ENCODE assay signal across 15 cellular contexts in genomic region chr11:72740562-72741428, GRCh38. TPM values are rescaled to one million over a fixed set of nuclear protein-coding genes. Genes with fewer than 3 reads are reported as not detected.
A peak's percentile ranks its signal among the peaks of the same experiment; 100 is the strongest.
DNase-seq lines count a peak whose midpoint lies in the region; ATAC-seq, FAIRE-seq and TF ChIP-seq lines count a peak whose summit lies in the region.
"Had no signal": no experiment of that assay in that cellular context is flagged by ENCODE, and none has a peak within 500 bp of the region (broad histone marks: within the 10 kb centered on the region; RNA-seq: fewer than 3 reads in every experiment).

No MANE protein-coding gene starts in this region.

- H3K4me1 ChIP-seq in HUES48 (ENCODE audit: control insufficient read depth, insufficient read depth, low read length) (peaks cover 35% of the 10 kb centered on the region), GM12878 (ENCODE audit: control insufficient read depth, insufficient read depth, low read length) (peaks cover 89% of the 10 kb centered on the region)
- H3K4me1 ChIP-seq: testis had no signal

- H3K27me3 ChIP-seq in HUES48 (ENCODE audit: control insufficient read depth, insufficient read depth, low read length) (no peaks in the 10 kb centered on the region), GM12878 (replicated peaks in 1 of 2; ENCODE audit: control insufficient read depth in 2 of 2, insufficient read depth in 2 of 2, low read length in 1 of 2) (no peaks in the 10 kb centered on the region)
- H3K27me3 ChIP-seq: foreskin keratinocyte, testis had no signal

- no peak for TF ChIP-seq CTCF in CD14-positive monocyte (IDR thresholded peaks at IDR 0.05)
- no peak for TF ChIP-seq CTCF in GM12878 (IDR thresholded peaks at IDR 0.05 in 2 of 3, conservative IDR thresholded peaks at IDR 0.05 in 1 of 3; ENCODE audit: control insufficient read depth in 2 of 3, extremely low read depth in 1 of 3, insufficient read depth in 1 of 3, low read depth in 3 of 3, low read length in 3 of 3)
- no peak for TF ChIP-seq CTCF in natural killer cell (IDR thresholded peaks at IDR 0.05)

- DNase-seq in CD14-positive monocyte (ENCODE audit: low spot score) (no peak), GM12878 (ENCODE audit: low read depth, low spot score) (no peak), natural killer cell (no peak), NCI-H510A (lab: John Stamatoyannopoulos, UW) (no peak), iPS-NIHi7 (ENCODE audit: extremely low spot score) (no peak)
- no peak for DNase-seq in NK-92 treated with Interleukin-12 subunit alpha and Interleukin-12 subunit beta, amount 100 ng/mL, for 24 hours (lab: John Stamatoyannopoulos, UW)
- DNase-seq: cerebellar nuclear complex; foreskin keratinocyte; GOT3; NCI-H1436 treated with DMSO at 0.1 percent for 48 hours; SIG-M5; stimulated activated CD4-positive, alpha-beta T cell treated with anti-CD3 and anti-CD28 coated beads, Interleukin-1b, Interleukin-23, amount 100 ng/mL, for 48 hours had no signal

- H3K4me3 Mint-ChIP-seq in CD14-positive monocyte, result peak overlapping the region; percentile 68 to 87
- H3K4me3 Mint-ChIP-seq in natural killer cell, result peak overlapping the region; percentile 87

- no peak for TF ChIP-seq EP300 in GM12878 (IDR thresholded peaks at IDR 0.05; ENCODE audit: borderline replicate concordance in 1 of 2, control insufficient read depth in 1 of 2, low read depth in 2 of 2, low read length in 2 of 2)

- no peak for ATAC-seq in GM12878
- no peak for ATAC-seq in natural killer cell
- ATAC-seq in GM18505 (IDR thresholded peaks at IDR 0.05; ENCODE audit: unreplicated experiment), result no peak

- H3K79me2 ChIP-seq in GM12878 (ENCODE audit: control insufficient read depth, insufficient read depth, low read length), result peaks cover 88% of the 10 kb centered on the region

- CTCF ChIA-PET in GM12878 (lab: Yijun Ruan, JAX), result interaction anchor here (0.6 to 7.5 kb wide), 11 partner anchors 9 to 642 kb away, joined by 3 to 89 read pairs (median 4); partner anchors contain the start of gene STARD10

- H3K27me3 Mint-ChIP-seq in CD14-positive monocyte (ENCODE audit: low read depth in 3 of 3) (peaks cover 0 to 4% (median 2%) of the 10 kb centered on the region in 3 donors), natural killer cell (ENCODE audit: low read depth in 2 of 2) (no peaks in the 10 kb centered on the region)

- no peaks in the 10 kb centered on the region for H4K20me1 ChIP-seq in GM12878 (ENCODE audit: control insufficient read depth, insufficient read depth)

- H3K4me3 ChIP-seq in HUES48 (ENCODE audit: low read depth, low read length) (no peak overlapping the region), GM12878 (peak overlapping the region; percentile 31; the same call in 1 of the 2 replicates)
- H3K4me3 ChIP-seq: testis had no signal

- H3K9me3 Mint-ChIP-seq in CD14-positive monocyte (peaks cover 0 to 4% (median 0%) of the 10 kb centered on the region in 7 donors), natural killer cell (no peaks in the 10 kb centered on the region)

- BruUV-seq in GM12878 (replicated peaks; lab: Mats Ljungman, UMichigan), result no TSS peak

- no peak overlapping the region for H2AFZ ChIP-seq in GM12878 (ENCODE audit: control insufficient read depth, low read depth, low read length)

- H3K9me3 ChIP-seq in HUES48 (ENCODE audit: control insufficient read depth, insufficient read depth, low read length), result no peaks in the 10 kb centered on the region
- no peaks in the 10 kb centered on the region for H3K9me3 ChIP-seq in GM12878 (replicated peaks; ENCODE audit: control insufficient read depth, insufficient read depth, low read length)
- H3K9me3 ChIP-seq: testis had no signal

- H3K4me1 Mint-ChIP-seq in CD14-positive monocyte (peaks cover 87% of the 10 kb centered on the region), natural killer cell (peaks cover 85 to 89% of the 10 kb centered on the region in 2 donors)

- H3K27ac ChIP-seq in HUES48 (ENCODE audit: low read depth, low read length), result peak overlapping the region; percentile 75
- H3K27ac ChIP-seq in GM12878 (ENCODE audit: control insufficient read depth, insufficient read depth), result peak overlapping the region; percentile 98
- H3K27ac ChIP-seq: foreskin keratinocyte, testis had no signal

- H3K9ac ChIP-seq in HUES48 (ENCODE audit: low read depth, low read length) (peak overlapping the region; percentile 24; the same call in 1 of the 2 replicates), GM12878 (ENCODE audit: control insufficient read depth, insufficient read depth, low read length) (peak overlapping the region; percentile 45)

- POLR2A ChIA-PET in GM12878 (lab: Charles Lee), result interaction anchor here (0.5 to 5.9 kb wide), 10 partner anchors 9 to 75 kb away, joined by 3 to 40 read pairs (median 4); partner anchors contain the start of genes ARAP1 and STARD10

- RAD21 ChIA-PET in GM12878 (lab: Charles Lee; ENCODE audit: unreplicated experiment), result interaction anchor here (0.6 to 8.2 kb wide), 14 partner anchors 9 to 424 kb away, joined by 3 to 55 read pairs (median 4); partner anchors contain the start of genes ARAP1 and STARD10

- H3K36me3 ChIP-seq in HUES48 (ENCODE audit: control insufficient read depth, insufficient read depth, low read length) (no peaks in the 10 kb centered on the region), GM12878 (ENCODE audit: control insufficient read depth in 2 of 2, insufficient read depth in 2 of 2, low read length in 1 of 2) (no peaks in the 10 kb centered on the region)

- no peak for TF ChIP-seq RAD21 in GM12878 (IDR thresholded peaks at IDR 0.05; ENCODE audit: insufficient read depth, low read depth, low read length)

- in situ Hi-C loops in GM12878 (cut with MboI), result no loop called here

- H3K27ac Mint-ChIP-seq in CD14-positive monocyte (peak overlapping the region; percentile 100), natural killer cell (peak overlapping the region; percentile 97 to 100)

- SMC1A ChIA-PET in GM12878 (lab: Charles Lee; ENCODE audit: uncharacterized antibody, unreplicated experiment), result interaction anchor here (0.7 to 5.4 kb wide), 8 partner anchors 9 to 437 kb away, joined by 3 to 41 read pairs (median 8); partner anchors contain the start of genes ATG16L2 and STARD10

- intact Hi-C loops in CD14-positive monocyte (cut with micrococcal nuclease), result no loop called here
- intact Hi-C loops in GM12878 (cut with micrococcal nuclease; ENCODE audit: unreplicated experiment), result loop anchor here (5.0 to 10.0 kb wide), 4 partner anchors 52 to 414 kb away; partner anchors contain the start of genes ATG16L2 and STARD10
- intact Hi-C loops in natural killer cell (cut with micrococcal nuclease), result no loop called here

- H3K36me3 Mint-ChIP-seq in CD14-positive monocyte (peaks cover 24 to 32% of the 10 kb centered on the region in 2 donors), natural killer cell (no peaks in the 10 kb centered on the region)

- peak overlapping the region; percentile 99 for H3K4me2 ChIP-seq in GM12878 (ENCODE audit: control insufficient read depth, insufficient read depth)

- no peak for FAIRE-seq in GM12878 (lab: Jason Lieb, UNC)

- no peak for TF ChIP-seq POLR2A in GM12878 (IDR thresholded peaks at IDR 0.05; ENCODE audit: low read depth, low read length)
- TF ChIP-seq POLR2A in GM18505 (IDR thresholded peaks at IDR 0.05; ENCODE audit: borderline replicate concordance, extremely low read depth, insufficient read depth, insufficient read length), result no peak

- 12% methylated on average over 10 of the region's 10 CpGs for WGBS in GM12878 (ENCODE audit: insufficient coverage, insufficient replicate concordance, low lambda C conversion rate, missing lambda C conversion rate)

TF ChIP-seq in GM12878, 131 proteins besides CTCF, POLR2A, EP300 and RAD21:
- TF ChIP-seq NFXL1 (IDR thresholded peaks at IDR 0.05; ENCODE audit: borderline replicate concordance) (no peak), MYB (IDR thresholded peaks at IDR 0.05; ENCODE audit: borderline replicate concordance, low read depth, low read length) (no peak), RUNX3 (IDR thresholded peaks at IDR 0.05; ENCODE audit: low read length) (no peak)

RNA-seq across cellular contexts. Expression of gene ARAP1, which starts 11.4 kb away (rescaled TPM):
- polyA plus RNA-seq in CD14-positive monocyte, result 10 to 100 TPM; 48.7 to 79.0 TPM
- 218 and 253 TPM in 2 replicates for total RNA-seq in GM12878 (2013; cell fraction: nucleolus; rRNA removed)
- total RNA-seq in GM12878 (2014; rRNA removed), result 48.4 and 54.3 TPM in 2 replicates
- total RNA-seq in GM12878 (2014; rRNA removed; fragmentation: Illumina TruSeq; extraction: Trizol), result 25.1 and 25.7 TPM in 2 replicates
- 91.5 and 102 TPM in 2 replicates for total RNA-seq in GM12878 (2021)
- 43.7 TPM for polyA plus RNA-seq in GM12878 (2011; ENCODE audit: low read depth)
- polyA plus RNA-seq in GM12878 (2011; rRNA removed), result 34.0 and 50.3 TPM in 2 replicates
- polyA plus RNA-seq in GM12878 (2011; cell fraction: cytosol; rRNA removed), result 54.1 and 60.4 TPM in 2 replicates
- polyA plus RNA-seq in GM12878 (2011; cell fraction: nucleus; rRNA removed), result 323 and 349 TPM in 2 replicates
- 88.7 and 93.1 TPM in 2 replicates for polyA plus RNA-seq in GM12878 (2012)
- 14.7 and 29.2 TPM in 2 replicates for polyA plus RNA-seq in GM12878 (2014; fragmentation: Illumina TruSeq; extraction: Trizol)
- under 1 TPM; 0.55 to 0.85 TPM for polyA plus RNA-seq in GM12878 (2014; fragmentation: Nextera tagmentation; extraction: Ambion mirVana)
- 58.8 and 64.9 TPM in 2 replicates for polyA plus RNA-seq in GM12878 (2014; rRNA removed)
- polyA plus RNA-seq in GM12878 (2016; fragmentation: Nextera tagmentation; extraction: Ambion mirVana), result 10 to 100 TPM; 51.8 to 57.9 TPM
- polyA minus RNA-seq in GM12878 (2011; rRNA and poly(A)+ RNA removed), result 63.7 and 91.7 TPM in 2 replicates
- 34.5 and 43.7 TPM in 2 replicates for polyA minus RNA-seq in GM12878 (2011; cell fraction: cytosol; rRNA and poly(A)+ RNA removed)
- polyA minus RNA-seq in GM12878 (2011; cell fraction: nucleus; rRNA and poly(A)+ RNA removed), result 78.3 and 112 TPM in 2 replicates
- 100 to 1,000 TPM; 293 to 327 (median 296) TPM for total RNA-seq in natural killer cell

RNA-seq across cellular contexts. Expression of gene STARD10, which starts 53.1 kb away (rescaled TPM):
- polyA plus RNA-seq in CD14-positive monocyte, result 10 to 100 TPM; 13.6 to 15.4 TPM
- 13.8 and 14.9 TPM in 2 replicates for total RNA-seq in GM12878 (2013; cell fraction: nucleolus; rRNA removed)
- 29.0 and 29.3 TPM in 2 replicates for total RNA-seq in GM12878 (2014; rRNA removed)
- 21.7 and 22.2 TPM in 2 replicates for total RNA-seq in GM12878 (2014; rRNA removed; fragmentation: Illumina TruSeq; extraction: Trizol)
- 24.0 and 29.8 TPM in 2 replicates for total RNA-seq in GM12878 (2021)
- polyA plus RNA-seq in GM12878 (2011; ENCODE audit: low read depth), result 5.4 TPM
- 28.0 and 43.2 TPM in 2 replicates for polyA plus RNA-seq in GM12878 (2011; rRNA removed)
- 50.3 and 60.8 TPM in 2 replicates for polyA plus RNA-seq in GM12878 (2011; cell fraction: cytosol; rRNA removed)
- 34.3 and 35.5 TPM in 2 replicates for polyA plus RNA-seq in GM12878 (2011; cell fraction: nucleus; rRNA removed)
- 18.6 and 21.8 TPM in 2 replicates for polyA plus RNA-seq in GM12878 (2012)
- polyA plus RNA-seq in GM12878 (2014; fragmentation: Illumina TruSeq; extraction: Trizol), result 23.7 and 24.4 TPM in 2 replicates
- under 1 TPM; 0.15 to 0.21 TPM for polyA plus RNA-seq in GM12878 (2014; fragmentation: Nextera tagmentation; extraction: Ambion mirVana)
- 27.8 and 36.3 TPM in 2 replicates for polyA plus RNA-seq in GM12878 (2014; rRNA removed)
- 10 to 100 TPM; 10.3 to 11.4 TPM for polyA plus RNA-seq in GM12878 (2016; fragmentation: Nextera tagmentation; extraction: Ambion mirVana)
- 39.7 and 55.9 TPM in 2 replicates for polyA minus RNA-seq in GM12878 (2011; rRNA and poly(A)+ RNA removed)
- polyA minus RNA-seq in GM12878 (2011; cell fraction: cytosol; rRNA and poly(A)+ RNA removed), result 10.6 and 11.8 TPM in 2 replicates
- polyA minus RNA-seq in GM12878 (2011; cell fraction: nucleus; rRNA and poly(A)+ RNA removed), result 11.7 and 14.1 TPM in 2 replicates
- total RNA-seq in natural killer cell, result 10 to 100 TPM; 10.9 to 17.3 (median 11.7) TPM
